In the genomic region with DNA sequence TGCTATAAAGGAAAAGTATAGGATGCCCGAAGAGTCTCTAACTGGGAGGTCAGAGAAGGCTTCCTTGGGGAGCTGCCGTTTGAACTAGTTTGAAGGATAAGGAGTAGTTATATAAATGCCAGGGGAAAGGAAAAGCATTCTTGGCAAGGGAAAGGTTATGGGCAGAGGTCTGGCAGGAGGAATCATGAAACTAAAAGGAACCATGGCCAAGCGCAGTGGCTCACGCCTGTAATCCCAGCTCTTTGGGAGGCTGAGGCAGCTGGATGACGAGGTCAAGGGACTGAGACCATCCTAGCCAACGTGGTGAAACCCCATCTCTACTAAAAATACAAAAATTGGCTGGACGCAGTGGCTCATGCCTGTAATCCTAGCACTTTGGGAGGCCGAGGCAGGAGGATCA, we compare ENCODE assay signal across 24 cellular contexts.
"Had no signal": no experiment of that assay in that cellular context is flagged by ENCODE, and none has a peak within 500 bp of the region (broad histone marks: within the 10 kb centered on the region; RNA-seq: fewer than 3 reads in every experiment).

No MANE protein-coding gene starts in this region.

- H3K36me3 ChIP-seq: esophagus muscularis mucosa, neutrophil, ovary, prostate gland, vagina had no signal

- H3K9me3 Mint-ChIP-seq: nephron progenitor cell; stimulated activated naive CD8-positive, alpha-beta T cell treated with anti-CD3 and anti-CD28 coated beads, Interleukin-15, Interleukin-2, amounts not matched to agents 100 ng/mL and 50 ng/mL, for 24 hours; type B pancreatic cell had no signal

- H3K27me3 ChIP-seq: esophagus muscularis mucosa, neutrophil, ovary, vagina had no signal

- DNase-seq: activated CD4-positive, alpha-beta T cell treated with anti-CD3 and anti-CD28 coated beads for 48 hours; activated CD4-positive, alpha-beta T cell treated with anti-CD3 and anti-CD28 coated beads, Interleukin-2, amount 50 U/mL, for 48 hours; activated CD8-positive, alpha-beta memory T cell treated with anti-CD3 and anti-CD28 coated beads, Interleukin-2, amount 50 U/mL, for 4 hours; activated gamma-delta T cell; activated naive CD4-positive, alpha-beta T cell treated with anti-CD3 and anti-CD28 coated beads, Interleukin-2, amount 50 U/mL, for 16 hours; activated T-cell treated with anti-CD3 and anti-CD28 coated beads, Interleukin-2, amount 50 U/mL, for 1 hour; amniotic stem cell; caudate nucleus; effector CD4-positive, alpha-beta T cell; foreskin melanocyte; islet precursor cell; left ventricle myocardium superior; nephron progenitor cell; ovary; stimulated activated CD4-positive, alpha-beta T cell treated with anti-CD3 and anti-CD28 coated beads, Interleukin-15, amount 100 ng/mL, for 24 hours; substantia nigra had no signal

- H3K9me3 ChIP-seq: esophagus muscularis mucosa, neutrophil, ovary, prostate gland, vagina had no signal

- H3K4me1 ChIP-seq: prostate gland, vagina had no signal

- H3K36me3 Mint-ChIP-seq: type B pancreatic cell had no signal

- H3K4me3 ChIP-seq: esophagus muscularis mucosa, ovary, prostate gland, vagina had no signal

- ATAC-seq: activated CD4-positive, CD25-positive, alpha-beta regulatory T cell treated with anti-CD3 and anti-CD28 coated beads, Interleukin-2, amount 50 U/mL, for 24 hours; left ventricle myocardium superior had no signal

- H3K27ac Mint-ChIP-seq: stimulated activated naive CD8-positive, alpha-beta T cell treated with anti-CD3 and anti-CD28 coated beads, Interleukin-15, Interleukin-2, amounts not matched to agents 100 ng/mL and 50 ng/mL, for 24 hours had no signal

- H3K27ac ChIP-seq: esophagus muscularis mucosa, ovary, prostate gland, vagina, VCaP had no signal

- H3K4me3 Mint-ChIP-seq: nephron progenitor cell; stimulated activated naive CD8-positive, alpha-beta T cell treated with anti-CD3 and anti-CD28 coated beads, Interleukin-15, Interleukin-2, amounts not matched to agents 100 ng/mL and 50 ng/mL, for 24 hours; type B pancreatic cell had no signal
